ENCODE assay signal across 13 cellular contexts in genomic region chr15:62920569-62921502, GRCh38.
DNase-seq lines count a peak whose midpoint lies in the region; ATAC-seq and TF ChIP-seq lines count a peak whose summit lies in the region.
"Had no signal": no experiment of that assay in that cellular context is flagged by ENCODE, and none has a peak within 500 bp of the region (broad histone marks: within the 10 kb centered on the region; RNA-seq: fewer than 3 reads in every experiment).

No MANE protein-coding gene starts in this region.

- no peaks in the 10 kb centered on the region for H3K36me3 Mint-ChIP-seq in osteocyte (ENCODE audit: unreplicated experiment)

- no peaks in the 10 kb centered on the region for H3K27me3 Mint-ChIP-seq in osteocyte (ENCODE audit: unreplicated experiment)

- H3K4me1 Mint-ChIP-seq in osteocyte (ENCODE audit: unreplicated experiment): peaks cover 40% of the 10 kb centered on the region

- H3K4me3 Mint-ChIP-seq in osteocyte (ENCODE audit: unreplicated experiment): no peak overlapping the region

- peak; percentile 69 for ATAC-seq in SK-N-SH treated with all-trans-retinoic acid at 6 μM for 48 hours
- no peak for ATAC-seq in GM21529 (IDR thresholded peaks at IDR 0.05; ENCODE audit: unreplicated experiment)
- ATAC-seq in GM19324 (IDR thresholded peaks at IDR 0.05; ENCODE audit: low FRiP score, unreplicated experiment): no peak

- peak overlapping the region; percentile 85 for H3K27ac Mint-ChIP-seq in osteocyte (ENCODE audit: unreplicated experiment)

- TF ChIP-seq CTCF in AG10803 (conservative IDR thresholded peaks at IDR 0.05; ENCODE audit: low read length) (no peak), fibroblast of the aortic adventitia (IDR thresholded peaks at IDR 0.05; ENCODE audit: insufficient read depth, low read length) (no peak), osteocyte (IDR thresholded peaks at IDR 0.05) (no peak)

- H3K4me3 ChIP-seq in AG10803 (ENCODE audit: low read length): no peak overlapping the region
- no peak overlapping the region for H3K4me3 ChIP-seq in fibroblast of the aortic adventitia (ENCODE audit: low read depth, low read length)

- no peaks in the 10 kb centered on the region for H3K9me3 Mint-ChIP-seq in osteocyte (ENCODE audit: unreplicated experiment)

- peak; percentile 83 for DNase-seq in AG10803 (ENCODE audit: low read depth)
- peak; percentile 85 for DNase-seq in fibroblast of the aortic adventitia (ENCODE audit: low read depth)
- DNase-seq in osteocyte (ENCODE audit: extremely low spot score, unreplicated experiment): no peak
- DNase-seq in activated T-cell treated with anti-CD3 and anti-CD28 coated beads, Interleukin-2, amount 50 U/mL, for 48 hours: no peak
- DNase-seq in germinal center (ENCODE audit: low spot score): no peak
- DNase-seq: activated CD4-positive, alpha-beta T cell treated with anti-CD3 and anti-CD28 coated beads for 1 hour; BE2C; H7; NCI-H510A; stimulated activated CD4-positive, alpha-beta T cell treated with anti-CD3 and anti-CD28 coated beads, Interleukin-12 subunit alpha, Interleukin-12 subunit beta, amount 100 ng/mL, for 4 hours had no signal

TF ChIP-seq in SK-N-SH treated with all-trans-retinoic acid at 6 μM for 48 hours, 23 proteins besides CTCF, POLR2A, EP300 and RAD21:
- TF ChIP-seq ISL1 (CRISPR knock-in tag; IDR thresholded peaks at IDR 0.05) (0 out of 2 replicates have a peak, but pooled peaks have one; percentile 20), PATZ1 (CRISPR knock-in tag; IDR thresholded peaks at IDR 0.05; ENCODE audit: borderline replicate concordance) (no peak)

Comparison
In these comparisons a context has a peak if more than half of its experiments do, and no peak if none do; other contexts are left out.
1. DNase-seq: peak in AG10803 (single experiment) and fibroblast of the aortic adventitia (single experiment); none in osteocyte (single experiment), activated T-cell treated with anti-CD3 and anti-CD28 coated beads, Interleukin-2, amount 50 U/mL, for 48 hours (0 of 2) and germinal center (single experiment).